ENCODE assay signal across 11 cellular contexts in genomic region chr19:53156888-53157287, GRCh38. TPM values are rescaled to one million over a fixed set of nuclear protein-coding genes. Genes with fewer than 3 reads are reported as not detected.
DNase-seq lines count a peak whose midpoint lies in the region; ATAC-seq and TF ChIP-seq lines count a peak whose summit lies in the region.
"Had no signal": no experiment of that assay in that cellular context is flagged by ENCODE, and none has a peak within 500 bp of the region (broad histone marks: within the 10 kb centered on the region; RNA-seq: fewer than 3 reads in every experiment).

No MANE protein-coding gene starts in this region.

- H3K4me3 Mint-ChIP-seq in activated T-helper 17 cell treated with anti-CD3 and anti-CD28 coated beads, Interleukin-2, amount 50 U/mL, for 72 hours = peak overlapping the region; percentile 58
- H3K4me3 Mint-ChIP-seq in mesothelial cell of epicardium = peak overlapping the region; percentile 72

- H3K27ac ChIP-seq in left ventricle myocardium inferior (replicated peaks) (peak overlapping the region; percentile 86), upper lobe of right lung (peak overlapping the region; percentile 71)

- H3K9me3 ChIP-seq in left ventricle myocardium inferior (replicated peaks) (peaks cover 28% of the 10 kb centered on the region), upper lobe of right lung (no peaks in the 10 kb centered on the region)

- intact Hi-C loops in left ventricle myocardium inferior (cut with micrococcal nuclease) = loop anchor here (10.0 kb wide), 1 partner anchor 82 kb away; no protein-coding TSS in a partner anchor
- intact Hi-C loops in left ventricle myocardium superior (cut with micrococcal nuclease) = no loop called here
- intact Hi-C loops in upper lobe of right lung (cut with DNase I) = no loop called here

- no peak for ATAC-seq in left ventricle myocardium superior
- no peak for ATAC-seq in activated T-helper 17 cell treated with anti-CD3 and anti-CD28 coated beads, Interleukin-2, amount 50 U/mL, for 72 hours (replicated peaks)
- no peak for ATAC-seq in upper lobe of right lung

- CTCF ChIA-PET in HEK293T (lab: Yijun Ruan, JAX) = no interaction called here

- H3K36me3 ChIP-seq in left ventricle myocardium inferior (peaks cover 29% of the 10 kb centered on the region), upper lobe of right lung (no peaks in the 10 kb centered on the region)

- DNase-seq in left ventricle myocardium inferior = no peak
- DNase-seq in left ventricle myocardium superior = no peak
- no peak for DNase-seq in mesothelial cell of epicardium (ENCODE audit: low spot score in 2 of 2, unreplicated experiment in 2 of 2)
- no peak for DNase-seq in upper lobe of right lung
- DNase-seq in KBM-7 = no peak
- DNase-seq in HEK293T (ENCODE audit: extremely low spot score) = no peak
- DNase-seq in NOMO-1 (lab: John Stamatoyannopoulos, UW; ENCODE audit: unreplicated experiment in 2 of 2) = no peak
- DNase-seq: NCI-H2227 treated with DMSO at 0.1 percent for 48 hours, RPMI8226 had no signal

- H3K27ac Mint-ChIP-seq in activated T-helper 17 cell treated with anti-CD3 and anti-CD28 coated beads, Interleukin-2, amount 50 U/mL, for 72 hours = peak overlapping the region; percentile 14
- peak overlapping the region; percentile 67 for H3K27ac Mint-ChIP-seq in mesothelial cell of epicardium

- peaks cover 9% of the 10 kb centered on the region for H3K27me3 Mint-ChIP-seq in activated T-helper 17 cell treated with anti-CD3 and anti-CD28 coated beads, Interleukin-2, amount 50 U/mL, for 72 hours
- H3K27me3 Mint-ChIP-seq in mesothelial cell of epicardium (ENCODE audit: low read depth) = no peaks in the 10 kb centered on the region

- in situ Hi-C loops in KBM-7 (cut with MboI; ENCODE audit: low pct_unique_long_range_greater_than_20kb, low sequenced_read_pairs) = no loop called here

- H3K4me1 ChIP-seq in left ventricle myocardium inferior (peaks cover 20% of the 10 kb centered on the region), upper lobe of right lung (no peaks in the 10 kb centered on the region)
- H3K4me1 ChIP-seq: ascending aorta had no signal

- peaks cover 51% of the 10 kb centered on the region for H3K36me3 Mint-ChIP-seq in activated T-helper 17 cell treated with anti-CD3 and anti-CD28 coated beads, Interleukin-2, amount 50 U/mL, for 72 hours (ENCODE audit: low read depth)
- H3K36me3 Mint-ChIP-seq in mesothelial cell of epicardium = peaks cover 29% of the 10 kb centered on the region

- POLR2A ChIA-PET in HEK293T (lab: Yijun Ruan, JAX) = no interaction called here

- peaks cover 11% of the 10 kb centered on the region for H3K4me1 Mint-ChIP-seq in activated T-helper 17 cell treated with anti-CD3 and anti-CD28 coated beads, Interleukin-2, amount 50 U/mL, for 72 hours
- H3K4me1 Mint-ChIP-seq in mesothelial cell of epicardium = peaks cover 15% of the 10 kb centered on the region

- H3K27me3 ChIP-seq in left ventricle myocardium inferior (ENCODE audit: low read depth) (no peaks in the 10 kb centered on the region), upper lobe of right lung (no peaks in the 10 kb centered on the region)
- H3K27me3 ChIP-seq: ascending aorta had no signal

- H3K4me3 ChIP-seq in left ventricle myocardium inferior (peak overlapping the region; percentile 86), upper lobe of right lung (peak overlapping the region; percentile 69)

- TF ChIP-seq CTCF in left ventricle myocardium inferior (IDR thresholded peaks at IDR 0.05; ENCODE audit: borderline replicate concordance) (no peak), mesothelial cell of epicardium (IDR thresholded peaks at IDR 0.05; ENCODE audit: unreplicated experiment) (no peak), upper lobe of right lung (IDR thresholded peaks at IDR 0.05) (no peak)

- H3K9me3 Mint-ChIP-seq in activated T-helper 17 cell treated with anti-CD3 and anti-CD28 coated beads, Interleukin-2, amount 50 U/mL, for 72 hours = peaks cover 30% of the 10 kb centered on the region
- H3K9me3 Mint-ChIP-seq in mesothelial cell of epicardium = peaks cover 12% of the 10 kb centered on the region

TF ChIP-seq in HEK293T, 16 proteins besides CTCF, POLR2A, EP300 and RAD21:
- TF ChIP-seq ARNT (IDR thresholded peaks at IDR 0.05) (no peak), TARDBP (IDR thresholded peaks at IDR 0.05) (no peak), FOXA1 (IDR thresholded peaks at IDR 0.05) (no peak), FOXM1 (IDR thresholded peaks at IDR 0.05; ENCODE audit: borderline replicate concordance) (no peak), BHLHE40 (IDR thresholded peaks at IDR 0.05; ENCODE audit: borderline replicate concordance) (no peak), FOXK2 (IDR thresholded peaks at IDR 0.05) (no peak), ELF4 (IDR thresholded peaks at IDR 0.05) (no peak), LEF1 (IDR thresholded peaks at IDR 0.05; ENCODE audit: borderline replicate concordance) (no peak), HDGF (IDR thresholded peaks at IDR 0.05; ENCODE audit: borderline replicate concordance) (no peak), SUZ12 (IDR thresholded peaks at IDR 0.05) (no peak), SP1 (IDR thresholded peaks at IDR 0.05) (no peak), NFRKB (IDR thresholded peaks at IDR 0.05) (no peak), PKNOX1 (IDR thresholded peaks at IDR 0.05) (no peak), L3MBTL2 (conservative IDR thresholded peaks at IDR 0.05) (no peak), ZNF384 (IDR thresholded peaks at IDR 0.05) (no peak), CTBP1 (IDR thresholded peaks at IDR 0.05; ENCODE audit: borderline replicate concordance) (no peak)

RNA-seq across cellular contexts. Expression of gene ZNF347, which starts 2.0 kb away (rescaled TPM):
- total RNA-seq in left ventricle myocardium inferior = 7.3 TPM
- 6.6 TPM for total RNA-seq in left ventricle myocardium superior
- 1 to 10 TPM; 3.2 to 5.3 TPM for total RNA-seq in activated T-helper 17 cell treated with anti-CD3 and anti-CD28 coated beads, Interleukin-2, amount 50 U/mL, for 72 hours
- 12.1 to 15.6 TPM (median 14.8 TPM) in 3 replicates for total RNA-seq in mesothelial cell of epicardium
- 16.2 TPM for total RNA-seq in upper lobe of right lung

RNA-seq across cellular contexts. Expression of gene ZNF415, which starts 24.2 kb away (rescaled TPM):
- total RNA-seq in left ventricle myocardium inferior = 21.0 TPM
- 23.9 TPM for total RNA-seq in left ventricle myocardium superior
- 1 to 10 TPM in 1 of 2 donors, under 1 TPM in 1; 0.50 to 3.3 TPM for total RNA-seq in activated T-helper 17 cell treated with anti-CD3 and anti-CD28 coated beads, Interleukin-2, amount 50 U/mL, for 72 hours
- total RNA-seq in mesothelial cell of epicardium = 13.1 to 15.6 TPM (median 13.8 TPM) in 3 replicates
- total RNA-seq in upper lobe of right lung = 7.0 TPM

RNA-seq across cellular contexts. Expression of gene ZNF665, which starts 36.3 kb away (rescaled TPM):
- total RNA-seq in left ventricle myocardium inferior (1.6 TPM), left ventricle myocardium superior (0.64 TPM), mesothelial cell of epicardium (8.8 to 9.8 TPM (median 8.9 TPM) in 3 replicates), upper lobe of right lung (6.0 TPM)
- total RNA-seq in activated T-helper 17 cell treated with anti-CD3 and anti-CD28 coated beads, Interleukin-2, amount 50 U/mL, for 72 hours = 1 to 10 TPM; 1.4 to 2.9 TPM
- total RNA-seq: ascending aorta had no signal

RNA-seq across cellular contexts. Expression of gene ZNF160, which starts 53.7 kb away (rescaled TPM):
- total RNA-seq in left ventricle myocardium inferior = 16.8 TPM
- 19.2 TPM for total RNA-seq in left ventricle myocardium superior
- total RNA-seq in activated T-helper 17 cell treated with anti-CD3 and anti-CD28 coated beads, Interleukin-2, amount 50 U/mL, for 72 hours = 100 to 1,000 TPM in 1 of 2 donors, 10 to 100 TPM in 1; 24.0 to 102 TPM
- 67.8 to 71.0 TPM (median 68.3 TPM) in 3 replicates for total RNA-seq in mesothelial cell of epicardium
- total RNA-seq in upper lobe of right lung = 35.3 TPM
